1 cellular context compared by ENCODE assay signal in genomic region chr12:2997989-2998670, GRCh38.
TF ChIP-seq lines count a peak whose summit lies in the region.

No MANE protein-coding gene starts in this region.

TF ChIP-seq in H1, 55 proteins besides CTCF, POLR2A, EP300 and RAD21 (continued from another document):
- TF ChIP-seq CHD7 (IDR thresholded peaks at IDR 0.05; ENCODE audit: insufficient replicate concordance, low read length) (no peak), MAFK (IDR thresholded peaks at IDR 0.05; ENCODE audit: low read depth, low read length) (no peak), SP4 (IDR thresholded peaks at IDR 0.05; ENCODE audit: low read length) (no peak), HDAC2 (IDR thresholded peaks at IDR 0.05; ENCODE audit: borderline replicate concordance in 1 of 2, low read depth in 2 of 2, low read length in 2 of 2) (no peak), GTF2F1 (IDR thresholded peaks at IDR 0.05; ENCODE audit: borderline replicate concordance, low read depth, low read length) (no peak), GABPA (IDR thresholded peaks at IDR 0.05; ENCODE audit: borderline replicate concordance, insufficient read depth, low read length) (no peak), JUN (IDR thresholded peaks at IDR 0.05; ENCODE audit: low read depth, low read length) (no peak), KDM4A (IDR thresholded peaks at IDR 0.05; ENCODE audit: low read depth, low read length, severe bottlenecking) (no peak)
